Comparison of ENCODE assay signal across 8 cellular contexts in the genomic region with DNA sequence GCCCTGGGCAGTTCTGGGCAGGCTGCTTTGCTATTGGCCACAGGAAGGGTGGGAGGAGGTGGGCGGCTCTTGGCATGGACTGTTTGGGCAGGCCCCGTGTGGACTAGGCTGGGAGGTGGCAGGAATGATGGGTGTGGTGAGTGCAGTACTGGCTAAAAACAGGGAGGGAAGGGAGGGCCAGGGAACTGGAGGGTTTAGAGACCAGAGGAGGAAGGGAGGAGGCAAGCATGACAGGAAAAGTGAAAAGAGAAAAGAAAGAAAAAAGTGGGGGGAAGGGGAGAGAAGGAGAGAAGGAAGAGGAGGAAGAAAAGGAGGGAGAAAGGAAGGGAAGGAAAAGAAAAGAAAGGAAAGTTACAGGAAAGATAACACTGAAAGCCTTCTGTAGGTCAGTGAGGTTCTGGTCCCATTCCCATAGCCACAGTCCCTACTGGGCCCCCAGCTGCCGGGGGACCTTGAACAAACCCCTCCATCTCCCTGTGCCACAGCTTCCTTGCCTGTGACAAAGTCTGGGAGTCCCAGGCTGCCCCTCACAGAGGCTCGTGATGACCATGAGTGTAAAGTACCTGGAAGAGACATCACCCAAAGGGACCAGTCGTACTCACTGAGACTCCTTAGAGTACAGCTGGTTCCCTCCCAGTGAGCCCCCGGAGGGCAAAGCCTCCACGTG. TPM values are rescaled to one million over a fixed set of nuclear protein-coding genes. Genes with fewer than 3 reads are reported as not detected.
DNase-seq lines count a peak whose midpoint lies in the region; ATAC-seq, FAIRE-seq and TF ChIP-seq lines count a peak whose summit lies in the region.

No MANE protein-coding gene starts in this region.

- peaks cover 15 to 32% of the 10 kb centered on the region in 2 experiments for H3K79me1 ChIP-seq in IMR-90 (ENCODE audit: low read depth in 1 of 2, low read length in 2 of 2)

- no peak overlapping the region for H2AK9ac ChIP-seq in IMR-90 (replicated peaks; ENCODE audit: low read depth, low read length, poor library complexity)

- no peak overlapping the region for H2BK5ac ChIP-seq in IMR-90 (ENCODE audit: low read depth, low read length, poor library complexity, severe bottlenecking)

- no peak overlapping the region for H3K27ac ChIP-seq in CD4-positive, alpha-beta T cell (ENCODE audit: low read depth, low read length)
- no peak overlapping the region for H3K27ac ChIP-seq in IMR-90 (ENCODE audit: insufficient read depth, low read length)
- no peak overlapping the region for H3K27ac ChIP-seq in endothelial cell of umbilical vein (ENCODE audit: insufficient read depth, low read depth, low read length)

- H2AFZ ChIP-seq in IMR-90 (replicated peaks; ENCODE audit: low read length, poor library complexity) (peak overlapping the region; percentile 95), endothelial cell of umbilical vein (ENCODE audit: low read depth, low read length) (peak overlapping the region; percentile 52)

- H3K27ac Mint-ChIP-seq in CD4-positive, alpha-beta T cell = no peak overlapping the region
- no peak overlapping the region for H3K27ac Mint-ChIP-seq in nephron

- H3K36me3 Mint-ChIP-seq in CD4-positive, alpha-beta T cell (ENCODE audit: low read depth) = no peaks in the 10 kb centered on the region
- H3K36me3 Mint-ChIP-seq in nephron (ENCODE audit: low read depth) = peaks cover 6% of the 10 kb centered on the region

- dilution Hi-C loops in IMR-90 (cut with HindIII; ENCODE audit: low sequenced_read_pairs, unreplicated experiment) (no loop called here), endothelial cell of umbilical vein (cut with MboI; ENCODE audit: extremely low pct_ligation_motif_present, low sequenced_read_pairs) (no loop called here)

- TF ChIP-seq POLR2A in IMR-90 (IDR thresholded peaks at IDR 0.05; ENCODE audit: low read depth, low read length) (no peak), endothelial cell of umbilical vein (IDR thresholded peaks at IDR 0.05; ENCODE audit: low read depth, low read length) (no peak)

- H3K9me1 ChIP-seq in IMR-90 (ENCODE audit: insufficient read depth, low read length) (peaks cover 16% of the 10 kb centered on the region), endothelial cell of umbilical vein (replicated peaks; ENCODE audit: control insufficient read depth, extremely low read depth, insufficient read depth, low read length) (no peaks in the 10 kb centered on the region)

- peak overlapping the region; percentile 82 for H3K4me3 Mint-ChIP-seq in CD4-positive, alpha-beta T cell
- peak overlapping the region; percentile 83 to 87 (median 86) for H3K4me3 Mint-ChIP-seq in nephron

- H4K8ac ChIP-seq in IMR-90 (ENCODE audit: low read depth in 2 of 2, low read length in 2 of 2) = no peak overlapping the region

- peaks cover 9% of the 10 kb centered on the region for H3K36me3 ChIP-seq in IMR-90 (ENCODE audit: control insufficient read depth, insufficient read depth, low read length)
- no peaks in the 10 kb centered on the region for H3K36me3 ChIP-seq in endothelial cell of umbilical vein (ENCODE audit: control insufficient read depth in 2 of 2, extremely low read depth in 1 of 2, insufficient read depth in 2 of 2, low read length in 2 of 2)

- H3K18ac ChIP-seq in IMR-90 (ENCODE audit: low read depth, low read length) = no peak overlapping the region

- peaks cover 49% of the 10 kb centered on the region for H3K4me1 Mint-ChIP-seq in CD4-positive, alpha-beta T cell (ENCODE audit: low read depth)
- H3K4me1 Mint-ChIP-seq in nephron = peaks cover 35% of the 10 kb centered on the region

- TF ChIP-seq CTCF in CD4-positive, alpha-beta T cell (IDR thresholded peaks at IDR 0.05) = no peak
- TF ChIP-seq CTCF in IMR-90 (conservative IDR thresholded peaks at IDR 0.05; ENCODE audit: low read depth, low read length) = no peak
- TF ChIP-seq CTCF in endothelial cell of umbilical vein (IDR thresholded peaks at IDR 0.05; ENCODE audit: extremely low read depth in 1 of 2, insufficient read depth in 1 of 2, low read depth in 1 of 2, low read length in 2 of 2) = no peak
- TF ChIP-seq CTCF in nephron (IDR thresholded peaks at IDR 0.05; ENCODE audit: unreplicated experiment in 3 of 3) = no peak

- in situ Hi-C loops in IMR-90 (cut with MboI; ENCODE audit: low sequenced_read_pairs) = no loop called here

- no peak overlapping the region for H4K5ac ChIP-seq in IMR-90 (ENCODE audit: low read depth, low read length)

- no peak overlapping the region for H2BK120ac ChIP-seq in IMR-90 (ENCODE audit: low read depth, low read length)

- no peak overlapping the region for H3K23ac ChIP-seq in IMR-90 (ENCODE audit: low read depth, low read length)

- no peaks in the 10 kb centered on the region for H3K9me3 Mint-ChIP-seq in CD4-positive, alpha-beta T cell
- H3K9me3 Mint-ChIP-seq in nephron = no peaks in the 10 kb centered on the region

- no peak for FAIRE-seq in endothelial cell of umbilical vein (lab: Jason Lieb, UNC)

- ATAC-seq in CD4-positive, alpha-beta T cell (ENCODE audit: poor library complexity) = no peak
- ATAC-seq in IMR-90 (ENCODE audit: low read depth) (no peak), HG02623 (IDR thresholded peaks at IDR 0.05; ENCODE audit: unreplicated experiment) (no peak)

- no peak overlapping the region for H3K4ac ChIP-seq in IMR-90 (ENCODE audit: low read depth, low read length)

- CTCF ChIA-PET in CD4-positive, alpha-beta T cell (lab: Charles Lee) = no interaction called here
- CTCF ChIA-PET in IMR-90 (lab: Yijun Ruan, JAX) (interaction anchor here (0.7 kb wide), 1 partner anchor 33 kb away, joined by 3 read pairs; no protein-coding TSS in a partner anchor), endothelial cell of umbilical vein (lab: Charles Lee) (no interaction called here)

- H3K14ac ChIP-seq in IMR-90 (replicated peaks; ENCODE audit: low read depth, low read length) = no peak overlapping the region

- no peak for TF ChIP-seq RAD21 in IMR-90 (IDR thresholded peaks at IDR 0.05; ENCODE audit: low read length)

- DNase-seq in CD4-positive, alpha-beta T cell = no peak
- DNase-seq in IMR-90 (no peak), endothelial cell of umbilical vein (ENCODE audit: low read depth, low spot score) (no peak), DMS114 treated with DMSO at 0.1 percent for 48 hours (lab: John Stamatoyannopoulos, UW; ENCODE audit: unreplicated experiment) (no peak), NCI-H187 treated with DMSO at 0.1 percent for 48 hours (lab: John Stamatoyannopoulos, UW) (no peak)
- no peak for DNase-seq in stimulated activated naive CD4-positive, alpha-beta T cell (lab: John Stamatoyannopoulos, UW)

- H2BK20ac ChIP-seq in IMR-90 (ENCODE audit: low read depth, low read length) = no peak overlapping the region

- H3K4me3 ChIP-seq in IMR-90 (ENCODE audit: insufficient read depth, low read depth, low read length) (no peak overlapping the region), endothelial cell of umbilical vein (replicated peaks in 1 of 3; ENCODE audit: insufficient read depth in 1 of 3, low read depth in 1 of 3, low read length in 3 of 3) (no peak overlapping the region)

- H3K9ac ChIP-seq in IMR-90 (ENCODE audit: low read depth, low read length) (no peak overlapping the region), endothelial cell of umbilical vein (replicated peaks; ENCODE audit: extremely low read depth, insufficient read depth, low read length) (no peak overlapping the region)

- no peaks in the 10 kb centered on the region for H3K79me2 ChIP-seq in endothelial cell of umbilical vein (ENCODE audit: control insufficient read depth, insufficient read depth, low read length)

- H3K4me2 ChIP-seq in IMR-90 (ENCODE audit: low read depth, low read length) (no peak overlapping the region), endothelial cell of umbilical vein (ENCODE audit: insufficient read depth, low read length) (no peak overlapping the region)

- H3K27me3 Mint-ChIP-seq in CD4-positive, alpha-beta T cell = peaks cover 47% of the 10 kb centered on the region
- peaks cover 44% of the 10 kb centered on the region for H3K27me3 Mint-ChIP-seq in nephron (ENCODE audit: low read depth)

- H2AK5ac ChIP-seq in IMR-90 (ENCODE audit: low read depth, low read length) = no peak overlapping the region

- POLR2A ChIA-PET in CD4-positive, alpha-beta T cell (lab: Charles Lee) = interaction anchor here (1.1 to 1.3 kb wide), 2 partner anchors 10 to 574 kb away, joined by 3 to 6 read pairs; no protein-coding TSS in a partner anchor
- POLR2A ChIA-PET in IMR-90 (lab: Charles Lee; ENCODE audit: unreplicated experiment) (no interaction called here), endothelial cell of umbilical vein (lab: Charles Lee) (no interaction called here)

- BruUV-seq in IMR-90 (replicated peaks; lab: Mats Ljungman, UMichigan) (no TSS peak), endothelial cell of umbilical vein (replicated peaks; lab: Mats Ljungman, UMichigan) (no TSS peak)

- H3K27me3 ChIP-seq in CD4-positive, alpha-beta T cell (ENCODE audit: control insufficient read depth, insufficient read depth, low read length) = peaks cover 29% of the 10 kb centered on the region
- H3K27me3 ChIP-seq in IMR-90 (ENCODE audit: control insufficient read depth, insufficient read depth, low read length) (peaks cover 12% of the 10 kb centered on the region; the same call in 1 of the 2 replicates), endothelial cell of umbilical vein (ENCODE audit: control insufficient read depth in 2 of 2, insufficient read depth in 2 of 2, low read length in 2 of 2) (peaks cover 5 to 22% of the 10 kb centered on the region in 2 experiments)

- H3K9me3 ChIP-seq in CD4-positive, alpha-beta T cell (ENCODE audit: control insufficient read depth, low read length) = no peaks in the 10 kb centered on the region
- H3K9me3 ChIP-seq in IMR-90 (ENCODE audit: control insufficient read depth, insufficient read depth, low read length) (no peaks in the 10 kb centered on the region), endothelial cell of umbilical vein (replicated peaks; ENCODE audit: control insufficient read depth, insufficient read depth, low read length) (no peaks in the 10 kb centered on the region)

- peaks cover 12% of the 10 kb centered on the region; the same call in 1 of the 2 replicates for H3K4me1 ChIP-seq in IMR-90 (ENCODE audit: control insufficient read depth, insufficient read depth, low read length)
- H3K4me1 ChIP-seq in endothelial cell of umbilical vein (ENCODE audit: control insufficient read depth, extremely low read depth, insufficient read depth, low read length) = peaks cover 8% of the 10 kb centered on the region

- H4K20me1 ChIP-seq in IMR-90 (ENCODE audit: insufficient read depth, low read length) (peaks cover 30% of the 10 kb centered on the region), endothelial cell of umbilical vein (replicated peaks; ENCODE audit: control insufficient read depth, extremely low read depth, insufficient read depth, low read length) (no peaks in the 10 kb centered on the region)

- H4K91ac ChIP-seq in IMR-90 (ENCODE audit: insufficient read depth, low read depth, low read length) = no peak overlapping the region

- intact Hi-C loops in CD4-positive, alpha-beta T cell (cut with DNase I, micrococcal nuclease) = loop anchor here in 1 of 2 experiments (5.0 kb wide), 1 partner anchor 521 kb away; the partner anchor contains the start of gene SYNE3
- intact Hi-C loops in IMR-90 (cut with micrococcal nuclease) (loop anchor here (1.0 to 2.0 kb wide), 2 partner anchors 61 to 237 kb away; no protein-coding TSS in a partner anchor), endothelial cell of umbilical vein (cut with micrococcal nuclease) (no loop called here)

- H2BK15ac ChIP-seq in IMR-90 (ENCODE audit: low read depth, low read length) = no peak overlapping the region

- 50% methylated on average over 1 of the region's 7 CpGs; no CpG with 5 or more reads in 1 of the 2 experiments for WGBS in IMR-90 (ENCODE audit: extremely low coverage in 2 of 2, insufficient read length in 1 of 2), 2 experiments

- H3K56ac ChIP-seq in IMR-90 (ENCODE audit: extremely low read depth, insufficient read depth, low read length) = no peak overlapping the region

RNA-seq across cellular contexts. Expression of gene C14orf132, which starts 1.1 kb away (rescaled TPM):
- total RNA-seq in CD4-positive, alpha-beta T cell = 1 to 10 TPM; 2.0 to 2.4 TPM
- 6.3 and 6.9 TPM in 2 replicates for total RNA-seq in IMR-90 (2012; rRNA removed)
- 10.8 and 13.5 TPM in 2 replicates for polyA plus RNA-seq in IMR-90 (2012; rRNA removed)
- polyA plus RNA-seq in IMR-90 (2012; cell fraction: cytosol; rRNA removed) = 7.1 and 15.4 TPM in 2 replicates
- 10.9 and 23.2 TPM in 2 replicates for polyA plus RNA-seq in IMR-90 (2012; cell fraction: nucleus; rRNA removed; ENCODE audit: low replicate concordance)
- 3.6 and 7.6 TPM in 2 replicates for total RNA-seq in endothelial cell of umbilical vein
- 3.2 and 4.3 TPM in 2 replicates for polyA plus RNA-seq in endothelial cell of umbilical vein
- polyA plus RNA-seq in endothelial cell of umbilical vein (2011; cell fraction: cytosol; rRNA removed) = 2.1 and 2.4 TPM in 2 replicates
- 3.1 and 3.3 TPM in 2 replicates for polyA plus RNA-seq in endothelial cell of umbilical vein (2011; cell fraction: nucleus; rRNA removed)
- 0.40 and 0.74 TPM in 2 replicates for polyA plus RNA-seq in endothelial cell of umbilical vein (2012)
- polyA minus RNA-seq in endothelial cell of umbilical vein = 6.8 and 7.3 TPM in 2 replicates
- polyA minus RNA-seq in endothelial cell of umbilical vein (2011; cell fraction: cytosol; rRNA and poly(A)+ RNA removed) = not detected
- 3.1 TPM in 2 replicates for polyA minus RNA-seq in endothelial cell of umbilical vein (2011; cell fraction: nucleus; rRNA and poly(A)+ RNA removed)
